Comparison of ENCODE assay signal across 1 cellular context in genomic region chr13:34044660-34045080, GRCh38.
TF ChIP-seq lines count a peak whose summit lies in the region.

No MANE protein-coding gene starts in this region.

TF ChIP-seq in HEK293, 187 proteins besides CTCF, POLR2A, EP300 and RAD21 (continued from another document and continues in another):
- TF ChIP-seq ZNF302 (tag by site-specific recombination; IDR thresholded peaks at IDR 0.05; ENCODE audit: low read depth): no peak
- TF ChIP-seq ZNF621 (tag by site-specific recombination; IDR thresholded peaks at IDR 0.05): no peak
- no peak for TF ChIP-seq ZSCAN30 (tag by site-specific recombination; IDR thresholded peaks at IDR 0.05)
- TF ChIP-seq ZBTB26 (tag by site-specific recombination; optimal IDR thresholded peaks at IDR 0.05): no peak
- no peak for TF ChIP-seq ZNF473 (tag by site-specific recombination; IDR thresholded peaks at IDR 0.05)
- no peak for TF ChIP-seq ZBTB7A (tag by site-specific recombination; IDR thresholded peaks at IDR 0.05; ENCODE audit: low read depth)
- TF ChIP-seq ZNF324 (tag by site-specific recombination; IDR thresholded peaks at IDR 0.05): no peak
- TF ChIP-seq ZNF394 (tag by site-specific recombination; IDR thresholded peaks at IDR 0.05; ENCODE audit: borderline replicate concordance): peak; percentile 55; the same call in 1 of the 2 replicates
- no peak for TF ChIP-seq ZNF830 (tag by site-specific recombination; IDR thresholded peaks at IDR 0.05; ENCODE audit: low read depth)
- no peak for TF ChIP-seq ZNF677 (tag by site-specific recombination; IDR thresholded peaks at IDR 0.05)
- no peak for TF ChIP-seq ZNF157 (tag by site-specific recombination; IDR thresholded peaks at IDR 0.05)
- TF ChIP-seq ZNF776 (tag by site-specific recombination; IDR thresholded peaks at IDR 0.05; ENCODE audit: borderline replicate concordance): no peak
- TF ChIP-seq ZNF548 (tag by site-specific recombination; IDR thresholded peaks at IDR 0.05): no peak
- peak; percentile 58; the same call in 1 of the 2 replicates for TF ChIP-seq PRDM10 (tag by site-specific recombination; IDR thresholded peaks at IDR 0.05)
- peak; percentile 50; the same call in 1 of the 2 replicates for TF ChIP-seq INSM2 (tag by site-specific recombination; IDR thresholded peaks at IDR 0.05)
- no peak for TF ChIP-seq ZNF555 (tag by site-specific recombination; conservative IDR thresholded peaks at IDR 0.05)
- no peak for TF ChIP-seq ZNF280D (tag by site-specific recombination; IDR thresholded peaks at IDR 0.05)
- TF ChIP-seq HOXA7 (CRISPR knock-in tag; IDR thresholded peaks at IDR 0.05; ENCODE audit: borderline replicate concordance): no peak
- TF ChIP-seq SP7 (tag by site-specific recombination; IDR thresholded peaks at IDR 0.05): 0 out of 2 replicates have a peak, but pooled peaks have one; percentile 57
- TF ChIP-seq ELK4 (IDR thresholded peaks at IDR 0.05; ENCODE audit: borderline replicate concordance, low read depth, low read length): no peak
- TF ChIP-seq ZNF10 (tag by site-specific recombination; IDR thresholded peaks at IDR 0.05): no peak
- peak; percentile 62; the same call in 1 of the 2 replicates for TF ChIP-seq ZNF692 (tag by site-specific recombination; IDR thresholded peaks at IDR 0.05)
- TF ChIP-seq KLF16 (tag by site-specific recombination; IDR thresholded peaks at IDR 0.05): no peak
- no peak for TF ChIP-seq PRDM6 (tag by site-specific recombination; IDR thresholded peaks at IDR 0.05)
- TF ChIP-seq ZNF274 (IDR thresholded peaks at IDR 0.05; ENCODE audit: low read length): no peak
- TF ChIP-seq ZNF274 (tag by site-specific recombination; IDR thresholded peaks at IDR 0.05; ENCODE audit: borderline replicate concordance): no peak
- no peak for TF ChIP-seq ZBTB10 (tag by site-specific recombination; IDR thresholded peaks at IDR 0.05)
- TF ChIP-seq ZFP41 (tag by site-specific recombination; IDR thresholded peaks at IDR 0.05; ENCODE audit: borderline replicate concordance): no peak
- TF ChIP-seq ZNF37A (tag by site-specific recombination; IDR thresholded peaks at IDR 0.05): no peak
- no peak for TF ChIP-seq REPIN1 (tag by site-specific recombination; IDR thresholded peaks at IDR 0.05; ENCODE audit: low read depth)
- TF ChIP-seq ZFHX2 (tag by site-specific recombination; conservative IDR thresholded peaks at IDR 0.05): no peak
- TF ChIP-seq ZNF132 (tag by site-specific recombination; IDR thresholded peaks at IDR 0.05; ENCODE audit: borderline replicate concordance): no peak
- no peak for TF ChIP-seq ZNF221 (tag by site-specific recombination; IDR thresholded peaks at IDR 0.05; ENCODE audit: borderline replicate concordance)
- TF ChIP-seq ZNF791 (tag by site-specific recombination; IDR thresholded peaks at IDR 0.05): no peak
- no peak for TF ChIP-seq ZNF239 (tag by site-specific recombination; IDR thresholded peaks at IDR 0.05)
- TF ChIP-seq ZBTB48 (tag by site-specific recombination; IDR thresholded peaks at IDR 0.05): no peak
- no peak for TF ChIP-seq ZXDB (tag by site-specific recombination; IDR thresholded peaks at IDR 0.05)
- TF ChIP-seq ZNF549 (tag by site-specific recombination; IDR thresholded peaks at IDR 0.05): no peak
- TF ChIP-seq GLI4 (tag by site-specific recombination; IDR thresholded peaks at IDR 0.05): no peak
- TF ChIP-seq ZNF114 (tag by site-specific recombination; IDR thresholded peaks at IDR 0.05): no peak
- no peak for TF ChIP-seq ZIC2 (tag by site-specific recombination; IDR thresholded peaks at IDR 0.05)
- no peak for TF ChIP-seq ZBTB49 (tag by site-specific recombination; IDR thresholded peaks at IDR 0.05; ENCODE audit: low read depth)
